1 cellular context compared by ENCODE assay signal in the genomic region with DNA sequence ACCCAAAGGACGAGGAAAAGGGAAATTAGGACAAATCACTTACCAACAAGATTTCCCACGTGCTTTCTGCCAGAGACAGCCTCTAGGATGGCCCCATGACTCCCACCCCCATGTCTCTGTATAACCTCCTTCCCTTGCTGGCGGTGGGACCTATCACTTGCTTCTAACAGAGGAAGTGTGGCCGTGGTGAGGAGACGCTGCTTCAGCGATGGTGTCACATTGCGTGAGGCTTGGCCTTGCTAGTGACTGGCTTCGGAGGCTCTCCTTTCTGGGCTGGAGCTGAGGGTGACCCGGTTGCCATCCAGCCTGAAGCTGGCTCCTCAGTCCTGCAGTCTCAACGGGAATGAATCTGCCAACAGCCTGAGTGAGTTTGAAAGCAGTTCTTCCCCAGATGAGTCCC.
TF ChIP-seq lines count a peak whose summit lies in the region.

No MANE protein-coding gene starts in this region.

TF ChIP-seq in HEK293T, 16 proteins besides CTCF, POLR2A, EP300 and RAD21 (continued from another document):
- no peak for TF ChIP-seq TARDBP (IDR thresholded peaks at IDR 0.05)
- TF ChIP-seq SP1 (IDR thresholded peaks at IDR 0.05): no peak
- no peak for TF ChIP-seq ELF4 (IDR thresholded peaks at IDR 0.05)
- TF ChIP-seq ZNF384 (IDR thresholded peaks at IDR 0.05): no peak
- TF ChIP-seq CTBP1 (IDR thresholded peaks at IDR 0.05; ENCODE audit: borderline replicate concordance): no peak
- no peak for TF ChIP-seq L3MBTL2 (conservative IDR thresholded peaks at IDR 0.05)
- TF ChIP-seq ARNT (IDR thresholded peaks at IDR 0.05): no peak
